Comparison of ENCODE assay signal across 8 cellular contexts in the genomic region with DNA sequence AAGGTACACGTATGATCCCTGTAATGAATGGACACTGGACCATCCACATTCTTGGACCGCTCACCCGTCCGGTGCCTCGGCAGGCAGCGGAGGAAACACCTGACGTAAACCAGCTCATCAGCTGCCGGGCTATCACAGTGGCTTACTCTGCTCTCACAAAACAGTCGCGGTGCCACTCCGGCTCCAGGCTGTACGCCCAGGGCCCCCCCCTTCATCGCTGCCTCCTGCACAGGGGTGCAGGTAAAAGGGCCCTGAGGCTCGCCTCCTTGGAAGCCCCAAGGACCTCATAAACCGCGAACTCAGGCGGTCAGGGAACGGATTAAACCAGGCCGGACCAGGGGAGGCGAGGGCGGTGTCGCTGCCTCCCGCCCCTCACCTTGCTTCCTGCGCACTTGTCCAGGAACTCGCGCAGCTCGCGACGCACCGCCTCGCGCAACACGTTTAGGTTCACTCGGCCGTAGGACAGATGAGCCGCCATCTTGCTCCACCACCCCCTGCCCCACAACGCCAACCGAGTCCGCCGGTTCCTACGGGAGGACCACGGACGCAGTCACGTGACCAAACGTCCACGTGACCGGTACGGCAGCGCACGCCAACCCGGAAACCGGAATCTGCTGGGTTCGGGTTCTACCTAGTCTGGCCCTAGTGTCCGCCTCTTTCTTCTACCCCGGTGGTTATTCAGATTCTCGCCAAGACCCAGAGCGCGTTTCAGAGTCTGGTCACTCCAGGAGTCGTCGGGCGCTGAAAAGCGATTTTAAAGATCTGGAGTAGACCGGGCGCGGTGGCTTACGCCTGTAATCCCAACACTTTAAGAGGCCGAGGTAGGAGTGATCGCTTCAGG. TPM values are rescaled to one million over a fixed set of nuclear protein-coding genes. Genes with fewer than 3 reads are reported as not detected.
A peak's percentile ranks its signal among the peaks of the same experiment; 100 is the strongest.
DNase-seq lines count a peak whose midpoint lies in the region; ATAC-seq and TF ChIP-seq lines count a peak whose summit lies in the region.

A gene (minus strand): TSS at position 564 of the 841 bp plus-strand sequence. CDS start 86 bp downstream, at position 478.

- H3K4me1 ChIP-seq in spleen, result peaks cover 11 to 39% (median 30%) of the 10 kb centered on the region in 6 donors

- TF ChIP-seq POLR2A in spleen (IDR thresholded peaks at IDR 0.05), result peak in 1 of 3 donors; percentile 35

- no peaks in the 10 kb centered on the region for H3K9me3 Mint-ChIP-seq in central memory CD8-positive, alpha-beta T cell

- peaks cover 13% of the 10 kb centered on the region for H3K4me1 Mint-ChIP-seq in central memory CD8-positive, alpha-beta T cell

- H3K36me3 Mint-ChIP-seq in central memory CD8-positive, alpha-beta T cell (ENCODE audit: insufficient read depth), result peaks cover 44% of the 10 kb centered on the region

- H3K4me3 ChIP-seq in AG10803 (ENCODE audit: low read length) (peak within 1 kb of the TSS; percentile 99), spleen (peak within 1 kb of the TSS; percentile 69 to 99 (median 94))

- 0 to 1% (median 0%) methylated on average over 52 to 68 of the region's 68 CpGs for WGBS in spleen, 5 donors

- H3K27me3 ChIP-seq in spleen (replicated peaks in 1 of 7), result no peaks in the 10 kb centered on the region

- peak within 1 kb of the TSS; percentile 86 to 97 (median 96) for H3K27ac ChIP-seq in spleen

- no peaks in the 10 kb centered on the region for H3K9me3 ChIP-seq in spleen

- TF ChIP-seq CTCF in AG10803 (conservative IDR thresholded peaks at IDR 0.05; ENCODE audit: low read length), result no peak
- TF ChIP-seq CTCF in spleen (IDR thresholded peaks at IDR 0.05 in 8 of 11, conservative IDR thresholded peaks at IDR 0.05 in 3 of 11), result peak in 1 of 11 experiments; percentile 10

- H3K36me3 ChIP-seq in spleen, result peaks cover 0 to 50% (median 25%) of the 10 kb centered on the region in 6 donors

- intact Hi-C loops in spleen (cut with DNase I; ENCODE audit: low total_unique reads), result no loop called here

- peak within 1 kb of the TSS; percentile 95 for H3K4me3 Mint-ChIP-seq in central memory CD8-positive, alpha-beta T cell

- ATAC-seq in GM19043 (IDR thresholded peaks at IDR 0.05; ENCODE audit: low read depth, unreplicated experiment) (peak; percentile 79), HG03354 (IDR thresholded peaks at IDR 0.05; ENCODE audit: poor library complexity, severe bottlenecking, unreplicated experiment) (peak; percentile 91)
- peak; percentile 90 to 92 for ATAC-seq in activated CD4-positive, CD25-positive, alpha-beta regulatory T cell treated with anti-CD3 and anti-CD28 coated beads, Interleukin-2, amount 50 U/mL, for 24 hours
- ATAC-seq in central memory CD8-positive, alpha-beta T cell (replicated peaks; ENCODE audit: extremely low read depth, poor library complexity, severe bottlenecking), result peak; percentile 87

- H3K27me3 Mint-ChIP-seq in central memory CD8-positive, alpha-beta T cell, result no peaks in the 10 kb centered on the region

- DNase-seq in AG10803 (ENCODE audit: low read depth) (peak; percentile 99), NCI-H446 treated with DMSO at 0.1 percent for 48 hours (lab: John Stamatoyannopoulos, UW) (peak; percentile 91), iris pigment epithelial cell (ENCODE audit: low read depth) (peak; percentile 98), spleen (peak; percentile 98)
- DNase-seq in central memory CD8-positive, alpha-beta T cell (ENCODE audit: low spot score in 2 of 2), result peak; percentile 86 to 87

- H3K27ac Mint-ChIP-seq in central memory CD8-positive, alpha-beta T cell (ENCODE audit: low read depth), result peak within 1 kb of the TSS; percentile 99

RNA-seq across cellular contexts. Expression of the gene that starts here (rescaled TPM):
- 10 to 100 TPM; 19.1 to 31.5 (median 23.2) TPM for total RNA-seq in spleen
- 10 to 100 TPM in 2 of 3 donors, 1 to 10 TPM in 1; 9.7 to 12.3 (median 10.5) TPM for polyA plus RNA-seq in spleen

Comparison
In these comparisons a context has a peak if more than half of its experiments do, and no peak if none do; other contexts are left out.
1. Peak in every context shown above with its lines: DNase-seq, ATAC-seq, H3K4me3 ChIP-seq and H3K27ac ChIP-seq.